In genomic region chr14:74622257-74622656, GRCh38 we compare ENCODE assay signal across 23 cellular contexts. TPM values are rescaled to one million over a fixed set of nuclear protein-coding genes. Genes with fewer than 3 reads are reported as not detected.
A peak's percentile ranks its signal among the peaks of the same experiment; 100 is the strongest.
DNase-seq lines count a peak whose midpoint lies in the region; ATAC-seq and TF ChIP-seq lines count a peak whose summit lies in the region.
"Had no signal": no experiment of that assay in that cellular context is flagged by ENCODE, and none has a peak within 500 bp of the region (broad histone marks: within the 10 kb centered on the region; RNA-seq: fewer than 3 reads in every experiment).

No MANE protein-coding gene starts in this region.

- POLR2A ChIA-PET in IMR-90 (lab: Charles Lee; ENCODE audit: unreplicated experiment): no interaction called here
- POLR2A ChIA-PET in RWPE1 (lab: Yijun Ruan, JAX; ENCODE audit: low non-redundant PET): no interaction called here

- peak overlapping the region; percentile 48; the same call in 1 of the 2 replicates for H3K23ac ChIP-seq in IMR-90 (ENCODE audit: low read depth, low read length)
- H3K23ac ChIP-seq in trophoblast cell (ENCODE audit: low read length): no peak overlapping the region

- WGBS in IMR-90 (ENCODE audit: extremely low coverage in 2 of 2, insufficient read length in 1 of 2), 2 experiments: 100% methylated on average over 2 of the region's 5 CpGs; no CpG with 5 or more reads in 1 of the 2 experiments
- WGBS in trophoblast cell (ENCODE audit: extremely low coverage, insufficient coverage, insufficient read length): no CpG with 5 or more reads among the region's 5 CpGs

- no peaks in the 10 kb centered on the region for H4K20me1 ChIP-seq in IMR-90 (ENCODE audit: insufficient read depth, low read length)
- H4K20me1 ChIP-seq: BLaER1 had no signal

- no peak overlapping the region for H4K12ac ChIP-seq in trophoblast cell (ENCODE audit: low read depth, low read length)

- H3K4ac ChIP-seq in IMR-90 (ENCODE audit: low read depth, low read length) (peak overlapping the region; percentile 94), trophoblast cell (ENCODE audit: low read depth, low read length) (no peak overlapping the region)

- H2BK12ac ChIP-seq in trophoblast cell (ENCODE audit: low read length): peak overlapping the region; percentile 24

- H3K56ac ChIP-seq in IMR-90 (ENCODE audit: extremely low read depth, insufficient read depth, low read length): no peak overlapping the region

- intact Hi-C loops in IMR-90 (cut with micrococcal nuclease): no loop called here

- in situ Hi-C loops in IMR-90 (cut with MboI; ENCODE audit: low sequenced_read_pairs): no loop called here

- H3K9ac ChIP-seq in IMR-90 (ENCODE audit: low read depth, low read length) (no peak overlapping the region), trophoblast cell (ENCODE audit: low read length) (no peak overlapping the region)
- H3K9ac ChIP-seq: BLaER1, GM23248 had no signal

- H2AK5ac ChIP-seq in IMR-90 (ENCODE audit: low read depth, low read length) (peak overlapping the region; percentile 77), trophoblast cell (ENCODE audit: low read length) (no peak overlapping the region)

- no peak overlapping the region for H2BK5ac ChIP-seq in IMR-90 (ENCODE audit: low read depth, low read length, poor library complexity, severe bottlenecking)
- no peak overlapping the region for H2BK5ac ChIP-seq in trophoblast cell (ENCODE audit: low read depth, low read length, poor library complexity)

- H4K8ac ChIP-seq in IMR-90 (ENCODE audit: low read depth in 2 of 2, low read length in 2 of 2) (peak overlapping the region in 1 of 2 experiments; percentile 50; a peak in 1 of 4 replicates), trophoblast cell (ENCODE audit: low read depth, low read length) (no peak overlapping the region)

- dilution Hi-C loops in IMR-90 (cut with HindIII; ENCODE audit: low sequenced_read_pairs, unreplicated experiment): no loop called here

- H4K5ac ChIP-seq in IMR-90 (ENCODE audit: low read depth, low read length): no peak overlapping the region

- H3K79me1 ChIP-seq in IMR-90 (ENCODE audit: low read depth in 1 of 2, low read length in 2 of 2): peaks cover 0 to 21% of the 10 kb centered on the region in 2 experiments; a peak in 2 of 4 replicates
- peaks cover 33% of the 10 kb centered on the region for H3K79me1 ChIP-seq in trophoblast cell (ENCODE audit: low read length)

- CTCF ChIA-PET in IMR-90 (lab: Yijun Ruan, JAX): no interaction called here
- CTCF ChIA-PET in RWPE1 (lab: Yijun Ruan, JAX): no interaction called here

- no peak overlapping the region for H3K4me2 ChIP-seq in IMR-90 (ENCODE audit: low read depth, low read length)
- no peak overlapping the region for H3K4me2 ChIP-seq in trophoblast cell (ENCODE audit: low read length)
- H3K4me2 ChIP-seq: BLaER1 had no signal

- no peak for DNase-seq in IMR-90
- DNase-seq in RWPE1 (ENCODE audit: low spot score): no peak
- DNase-seq in epithelial cell of prostate (ENCODE audit: low read depth, low spot score): no peak
- no peak for DNase-seq in trophoblast cell
- no peak for DNase-seq in activated naive CD4-positive, alpha-beta T cell treated with Interleukin-2 at 50 U/mL for 16 hours
- no peak for DNase-seq in NCI-H446 (lab: John Stamatoyannopoulos, UW)
- no peak for DNase-seq in GM20000 (ENCODE audit: low spot score)
- DNase-seq: ACHN; CD4-positive, alpha-beta T cell; COR-L47; DMS79; GM23248; HCEC 1CT; Kasumi-1; MG63; NCI-H1417; NCI-H1694 treated with DMSO at 0.1 percent for 48 hours; NCI-H2081 treated with DMSO at 0.1 percent for 48 hours; NCI-H2171 treated with DMSO at 0.1 percent for 48 hours; NCI-H526 treated with DMSO at 0.1 percent for 48 hours; SHP77 treated with DMSO at 0.1 percent for 48 hours had no signal

- H3K36me3 ChIP-seq in IMR-90 (ENCODE audit: control insufficient read depth, insufficient read depth, low read length): no peaks in the 10 kb centered on the region
- H3K36me3 ChIP-seq in trophoblast cell (ENCODE audit: control insufficient read depth in 1 of 2, insufficient read depth in 2 of 2, low read length in 2 of 2): no peaks in the 10 kb centered on the region
- H3K36me3 ChIP-seq: BLaER1, MG63 had no signal

- peak overlapping the region; percentile 93 for H2BK120ac ChIP-seq in IMR-90 (ENCODE audit: low read depth, low read length)
- H2BK120ac ChIP-seq in trophoblast cell (ENCODE audit: insufficient read depth, low read length, poor library complexity): no peak overlapping the region

- no peaks in the 10 kb centered on the region for H3K9me3 ChIP-seq in IMR-90 (ENCODE audit: control insufficient read depth, insufficient read depth, low read length)
- no peaks in the 10 kb centered on the region for H3K9me3 ChIP-seq in trophoblast cell (ENCODE audit: insufficient read depth, low read depth, low read length)
- H3K9me3 ChIP-seq: BLaER1, MG63 had no signal

- H2BK15ac ChIP-seq in IMR-90 (ENCODE audit: low read depth, low read length): peak overlapping the region; percentile 95; the same call in 1 of the 3 replicates

- H3K4me3 ChIP-seq in IMR-90 (ENCODE audit: insufficient read depth, low read depth, low read length): no peak overlapping the region
- no peak overlapping the region for H3K4me3 ChIP-seq in trophoblast cell (ENCODE audit: low read depth, low read length)
- H3K4me3 ChIP-seq: BLaER1, GM23248, MG63, SK-N-MC had no signal

- TF ChIP-seq POLR2A in IMR-90 (IDR thresholded peaks at IDR 0.05; ENCODE audit: low read depth, low read length): no peak

- peak overlapping the region; percentile 56 for H2AK9ac ChIP-seq in IMR-90 (replicated peaks; ENCODE audit: low read depth, low read length, poor library complexity)

- TF ChIP-seq RAD21 in IMR-90 (IDR thresholded peaks at IDR 0.05; ENCODE audit: low read length): no peak

- H3K79me2 ChIP-seq in trophoblast cell (ENCODE audit: control insufficient read depth, insufficient read depth, low read length, poor library complexity): no peaks in the 10 kb centered on the region

- no peak for TF ChIP-seq CTCF in IMR-90 (conservative IDR thresholded peaks at IDR 0.05; ENCODE audit: low read depth, low read length)
- TF ChIP-seq CTCF in RWPE1 (conservative IDR thresholded peaks at IDR 0.05; ENCODE audit: low read depth): no peak
- no peak for TF ChIP-seq CTCF in GM20000 (IDR thresholded peaks at IDR 0.05; ENCODE audit: extremely low read depth, missing control alignments)

- no TSS peak for BruUV-seq in IMR-90 (replicated peaks; lab: Mats Ljungman, UMichigan)

- H3K18ac ChIP-seq in IMR-90 (ENCODE audit: low read depth, low read length) (no peak overlapping the region), trophoblast cell (ENCODE audit: low read length) (no peak overlapping the region)

- H4K91ac ChIP-seq in IMR-90 (ENCODE audit: insufficient read depth, low read depth, low read length): peak overlapping the region; percentile 61; the same call in 1 of the 2 replicates
- H4K91ac ChIP-seq in trophoblast cell (ENCODE audit: low read depth, low read length): no peak overlapping the region

- H2AFZ ChIP-seq in IMR-90 (replicated peaks; ENCODE audit: low read length, poor library complexity) (peak overlapping the region; percentile 55), trophoblast cell (ENCODE audit: insufficient read depth, low read length, poor library complexity) (no peak overlapping the region)
- H2AFZ ChIP-seq: GM23248 had no signal

- no peak for ATAC-seq in IMR-90 (ENCODE audit: low read depth)

- H2BK20ac ChIP-seq in IMR-90 (ENCODE audit: low read depth, low read length): peak overlapping the region; percentile 83

- H3K9me1 ChIP-seq in IMR-90 (ENCODE audit: insufficient read depth, low read length): peaks cover 48% of the 10 kb centered on the region

- H3K27me3 ChIP-seq in IMR-90 (ENCODE audit: control insufficient read depth, insufficient read depth, low read length) (no peaks in the 10 kb centered on the region), trophoblast cell (ENCODE audit: insufficient read depth, low read length) (no peaks in the 10 kb centered on the region)
- H3K27me3 ChIP-seq: BLaER1, MG63 had no signal

- H3K14ac ChIP-seq in IMR-90 (replicated peaks; ENCODE audit: low read depth, low read length): peak overlapping the region; percentile 65
- H3K14ac ChIP-seq in trophoblast cell (ENCODE audit: low read length): no peak overlapping the region

- peaks cover 33% of the 10 kb centered on the region for H3K4me1 ChIP-seq in IMR-90 (ENCODE audit: control insufficient read depth, insufficient read depth, low read length)
- peaks cover 28 to 36% of the 10 kb centered on the region in 2 experiments for H3K4me1 ChIP-seq in trophoblast cell (ENCODE audit: control insufficient read depth in 1 of 2, insufficient read depth in 2 of 2, low read length in 2 of 2)

- no peak overlapping the region for H3K27ac ChIP-seq in IMR-90 (ENCODE audit: insufficient read depth, low read length)
- H3K27ac ChIP-seq in RWPE1: peak overlapping the region; percentile 86
- H3K27ac ChIP-seq in epithelial cell of prostate: peak overlapping the region; percentile 13
- H3K27ac ChIP-seq in trophoblast cell (ENCODE audit: low read depth, low read length): no peak overlapping the region
- H3K27ac ChIP-seq: BLaER1, GM23248, SK-N-MC had no signal

TF ChIP-seq in IMR-90, 13 proteins besides CTCF, POLR2A, EP300 and RAD21:
- TF ChIP-seq NFE2L2 (IDR thresholded peaks at IDR 0.05; ENCODE audit: low read depth, low read length) (peak; percentile 47; the same call in 1 of the 2 replicates), FOS (IDR thresholded peaks at IDR 0.05; ENCODE audit: low read depth, low read length) (no peak)

RNA-seq across cellular contexts. Expression of gene LTBP2, which starts 10.2 kb away (rescaled TPM):
- 23.8 and 26.7 TPM in 2 replicates for total RNA-seq in IMR-90 (2012; rRNA removed)
- 79.3 and 81.8 TPM in 2 replicates for polyA plus RNA-seq in IMR-90 (2012; rRNA removed)
- polyA plus RNA-seq in IMR-90 (2012; cell fraction: cytosol; rRNA removed): 49.1 and 65.1 TPM in 2 replicates
- polyA plus RNA-seq in IMR-90 (2012; cell fraction: nucleus; rRNA removed; ENCODE audit: low replicate concordance): 57.1 and 111 TPM in 2 replicates
- polyA plus RNA-seq in trophoblast cell (2013): 3.7 and 4.1 TPM in 2 replicates

Comparison
In these comparisons a context has a peak if more than half of its experiments do, and no peak if none do; other contexts are left out.
1. H3K27ac ChIP-seq: peak in RWPE1 (single experiment) and epithelial cell of prostate (single experiment); none in IMR-90 (single experiment) and trophoblast cell (single experiment).